In genomic region chr18:3448845-3449701, GRCh38 we compare ENCODE assay signal across 1 cellular context.
TF ChIP-seq lines count a peak whose summit lies in the region.

No MANE protein-coding gene starts in this region.

TF ChIP-seq in HepG2, 621 proteins besides CTCF, POLR2A, EP300 and RAD21 (continued from another document and continues in another):
- TF ChIP-seq ELK4 (CRISPR knock-in tag; IDR thresholded peaks at IDR 0.05; ENCODE audit: borderline replicate concordance) = no peak
- TF ChIP-seq RNF2 (conservative IDR thresholded peaks at IDR 0.05; ENCODE audit: low read depth) = no peak
- TF ChIP-seq RCOR2 (CRISPR knock-in tag; IDR thresholded peaks at IDR 0.05) = no peak
- TF ChIP-seq ZGPAT (CRISPR knock-in tag; IDR thresholded peaks at IDR 0.05) = peak; percentile 57; the same call in 1 of the 2 replicates
- TF ChIP-seq AGO2 (optimal IDR thresholded peaks at IDR 0.05; ENCODE audit: low read depth, low read length) = peak; percentile 57
- no peak for TF ChIP-seq CBFB (CRISPR knock-in tag; IDR thresholded peaks at IDR 0.05)
- peak; percentile 58; the same call in 1 of the 2 replicates for TF ChIP-seq TP53 (CRISPR knock-in tag; conservative IDR thresholded peaks at IDR 0.05)
- TF ChIP-seq ZFX (CRISPR knock-in tag; IDR thresholded peaks at IDR 0.05; ENCODE audit: low read depth) = no peak
- TF ChIP-seq TSC22D2 (CRISPR knock-in tag; IDR thresholded peaks at IDR 0.05; ENCODE audit: borderline replicate concordance) = 0 out of 2 replicates have a peak, but pooled peaks have one; percentile 12
- TF ChIP-seq SP1 (IDR thresholded peaks at IDR 0.05) = no peak
- no peak; the same call in 1 of the 2 replicates for TF ChIP-seq SP1 (CRISPR knock-in tag; IDR thresholded peaks at IDR 0.05)
- no peak for TF ChIP-seq TOPORS (CRISPR knock-in tag; IDR thresholded peaks at IDR 0.05)
- TF ChIP-seq MXD4 (CRISPR knock-in tag; IDR thresholded peaks at IDR 0.05) = peak; percentile 29; the same call in 1 of the 2 replicates
- TF ChIP-seq KLF11 (CRISPR knock-in tag; IDR thresholded peaks at IDR 0.05) = no peak
- peak; percentile 52; the same call in 1 of the 2 replicates for TF ChIP-seq ZNF281 (CRISPR knock-in tag; IDR thresholded peaks at IDR 0.05; ENCODE audit: borderline replicate concordance)
- 0 out of 2 replicates have a peak, but pooled peaks have one; percentile 25 for TF ChIP-seq ZBTB25 (CRISPR knock-in tag; IDR thresholded peaks at IDR 0.05)
- TF ChIP-seq ZNF143 (CRISPR knock-in tag; IDR thresholded peaks at IDR 0.05) = no peak
- TF ChIP-seq ZHX1 (CRISPR knock-in tag; IDR thresholded peaks at IDR 0.05; ENCODE audit: low read depth) = no peak
- no peak for TF ChIP-seq NR2F6 (IDR thresholded peaks at IDR 0.05)
- TF ChIP-seq NR2F6 (CRISPR knock-in tag; IDR thresholded peaks at IDR 0.05) = no peak
- TF ChIP-seq ZKSCAN5 (CRISPR knock-in tag; IDR thresholded peaks at IDR 0.05) = no peak
- no peak for TF ChIP-seq HMGXB4 (CRISPR knock-in tag; IDR thresholded peaks at IDR 0.05; ENCODE audit: borderline replicate concordance in 1 of 2, low read depth in 1 of 2)
- TF ChIP-seq ZNF570 (CRISPR knock-in tag; IDR thresholded peaks at IDR 0.05; ENCODE audit: borderline replicate concordance) = no peak
- peak; percentile 74; the same call in 1 of the 2 replicates for TF ChIP-seq ZSCAN31 (CRISPR knock-in tag; IDR thresholded peaks at IDR 0.05; ENCODE audit: low read depth)
- no peak for TF ChIP-seq ZNF644 (CRISPR knock-in tag; IDR thresholded peaks at IDR 0.05; ENCODE audit: low read depth)
- TF ChIP-seq FOXA3 (CRISPR knock-in tag; IDR thresholded peaks at IDR 0.05) = peak; percentile 91
- no peak for TF ChIP-seq ZNF329 (CRISPR knock-in tag; IDR thresholded peaks at IDR 0.05; ENCODE audit: low read depth)
- TF ChIP-seq ZC3H4 (CRISPR knock-in tag; IDR thresholded peaks at IDR 0.05; ENCODE audit: borderline replicate concordance) = peak; percentile 69
- TF ChIP-seq NR1H2 (CRISPR knock-in tag; IDR thresholded peaks at IDR 0.05; ENCODE audit: borderline replicate concordance, low read depth) = no peak
- TF ChIP-seq IRF2 (CRISPR knock-in tag; IDR thresholded peaks at IDR 0.05) = 0 out of 2 replicates have a peak, but pooled peaks have one; percentile 26
- 0 out of 2 replicates have a peak, but pooled peaks have one; percentile 23 for TF ChIP-seq ZNF446 (CRISPR knock-in tag; IDR thresholded peaks at IDR 0.05)
- TF ChIP-seq SCMH1 (CRISPR knock-in tag; IDR thresholded peaks at IDR 0.05; ENCODE audit: borderline replicate concordance) = no peak
- peak; percentile 45; the same call in 1 of the 2 replicates for TF ChIP-seq KDM5B (CRISPR knock-in tag; IDR thresholded peaks at IDR 0.05; ENCODE audit: borderline replicate concordance)
- no peak for TF ChIP-seq NKX3-1 (CRISPR knock-in tag; IDR thresholded peaks at IDR 0.05)
- TF ChIP-seq ZNF30 (CRISPR knock-in tag; IDR thresholded peaks at IDR 0.05) = no peak
- TF ChIP-seq FOXK2 (IDR thresholded peaks at IDR 0.05) = peak; percentile 16; the same call in 1 of the 2 replicates
- TF ChIP-seq FOXK1 (CRISPR knock-in tag; IDR thresholded peaks at IDR 0.05; ENCODE audit: borderline replicate concordance, low read depth) = peak; percentile 84; the same call in 1 of the 2 replicates
- TF ChIP-seq ZNF607 (CRISPR knock-in tag; IDR thresholded peaks at IDR 0.05; ENCODE audit: borderline replicate concordance) = no peak
- no peak for TF ChIP-seq ZNF883 (CRISPR knock-in tag; IDR thresholded peaks at IDR 0.05; ENCODE audit: not compliant biosample characterization)
- TF ChIP-seq ZNF235 (CRISPR knock-in tag; IDR thresholded peaks at IDR 0.05; ENCODE audit: borderline replicate concordance) = no peak
- no peak for TF ChIP-seq IRF1 (CRISPR knock-in tag; IDR thresholded peaks at IDR 0.05; ENCODE audit: low read depth)
- peak; percentile 34; the same call in 1 of the 2 replicates for TF ChIP-seq ZBTB2 (CRISPR knock-in tag; IDR thresholded peaks at IDR 0.05; ENCODE audit: low read depth)
- peak; percentile 27; the same call in 1 of the 2 replicates for TF ChIP-seq TBX3 (IDR thresholded peaks at IDR 0.05; ENCODE audit: borderline replicate concordance)
- TF ChIP-seq ZMAT3 (CRISPR knock-in tag; conservative IDR thresholded peaks at IDR 0.05) = no peak
- no peak for TF ChIP-seq ZNF12 (CRISPR knock-in tag; IDR thresholded peaks at IDR 0.05)
- 0 out of 2 replicates have a peak, but pooled peaks have one; percentile 14 for TF ChIP-seq ZNF205 (CRISPR knock-in tag; IDR thresholded peaks at IDR 0.05)
- TF ChIP-seq ZSCAN30 (CRISPR knock-in tag; IDR thresholded peaks at IDR 0.05) = no peak
- no peak for TF ChIP-seq ZNF577 (CRISPR knock-in tag; IDR thresholded peaks at IDR 0.05; ENCODE audit: borderline replicate concordance, low read depth)
- no peak for TF ChIP-seq IRX3 (CRISPR knock-in tag; IDR thresholded peaks at IDR 0.05; ENCODE audit: borderline replicate concordance, low read depth)
- peak; percentile 59; the same call in 1 of the 2 replicates for TF ChIP-seq ZNF232 (CRISPR knock-in tag; IDR thresholded peaks at IDR 0.05; ENCODE audit: borderline replicate concordance)
- peak; percentile 31; the same call in 1 of the 2 replicates for TF ChIP-seq HDAC2 (CRISPR knock-in tag; IDR thresholded peaks at IDR 0.05)
- TF ChIP-seq HMG20A (CRISPR knock-in tag; IDR thresholded peaks at IDR 0.05; ENCODE audit: borderline replicate concordance) = no peak
- no peak for TF ChIP-seq RORA (CRISPR knock-in tag; IDR thresholded peaks at IDR 0.05)
- no peak for TF ChIP-seq THAP11 (CRISPR knock-in tag; IDR thresholded peaks at IDR 0.05)
- no peak for TF ChIP-seq JUND (CRISPR knock-in tag; IDR thresholded peaks at IDR 0.05)
- peak; percentile 57; the same call in 1 of the 2 replicates for TF ChIP-seq YEATS4 (CRISPR knock-in tag; IDR thresholded peaks at IDR 0.05; ENCODE audit: borderline replicate concordance)
- no peak for TF ChIP-seq NFE2 (CRISPR knock-in tag; IDR thresholded peaks at IDR 0.05)
- TF ChIP-seq CREB1 (IDR thresholded peaks at IDR 0.05) = 0 out of 2 replicates have a peak, but pooled peaks have one; percentile 4
- peak; percentile 35; the same call in 1 of the 2 replicates for TF ChIP-seq CREB1 (CRISPR knock-in tag; IDR thresholded peaks at IDR 0.05)
